ENCODE assay signal across 19 cellular contexts in the genomic region with DNA sequence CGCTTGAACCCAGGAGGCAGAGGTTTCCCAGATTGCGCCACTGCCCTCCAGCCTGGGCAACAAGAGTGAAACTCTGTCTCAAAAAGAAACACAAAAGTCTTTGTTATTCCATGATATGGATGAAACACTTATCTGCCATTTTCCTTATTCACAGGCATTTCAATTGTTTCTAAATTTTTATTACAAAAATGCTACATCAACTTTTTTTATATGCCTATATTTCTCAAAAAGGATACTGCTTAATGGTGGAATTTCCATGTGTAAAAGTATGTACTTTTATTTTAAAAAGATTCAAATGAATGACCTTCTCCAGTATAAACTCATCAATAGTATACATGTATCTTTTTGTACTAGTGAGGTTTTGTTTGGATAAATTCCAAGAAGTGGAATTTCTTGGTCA.
"Had no signal": no experiment of that assay in that cellular context is flagged by ENCODE, and none has a peak within 500 bp of the region (broad histone marks: within the 10 kb centered on the region; RNA-seq: fewer than 3 reads in every experiment).

No MANE protein-coding gene starts in this region.

- H3K27me3 Mint-ChIP-seq: activated B cell treated with CpG ODN at 0.5 μM for 24 hours; activated CD4-positive, alpha-beta memory T cell treated with anti-CD3 and anti-CD28 coated beads for 36 hours; activated CD4-positive, alpha-beta T cell treated with anti-CD3 and anti-CD28 coated beads, Interleukin-2, amount 10 ng/mL, durations not matched to agents 7 days and 5 days; activated naive CD4-positive, alpha-beta T cell treated with anti-CD3 and anti-CD28 coated beads, Interleukin-2, amount 10 ng/mL, durations not matched to agents 7 days and 5 days; activated naive CD8-positive, alpha-beta T cell treated with anti-CD3 and anti-CD28 coated beads for 36 hours; T-cell had no signal

- H3K9me3 Mint-ChIP-seq: activated B cell treated with CpG ODN at 0.5 μM for 24 hours; activated CD4-positive, alpha-beta memory T cell treated with anti-CD3 and anti-CD28 coated beads for 36 hours; activated CD4-positive, alpha-beta T cell treated with anti-CD3 and anti-CD28 coated beads, Interleukin-2, amount 10 ng/mL, durations not matched to agents 7 days and 5 days; activated naive CD4-positive, alpha-beta T cell treated with anti-CD3 and anti-CD28 coated beads, Interleukin-2, amount 10 ng/mL, durations not matched to agents 7 days and 5 days; activated naive CD8-positive, alpha-beta T cell treated with anti-CD3 and anti-CD28 coated beads for 36 hours; activated T-cell treated with anti-CD3 and anti-CD28 coated beads, Interleukin-2, amount 50 U/mL, for 4 hours; T-cell had no signal

- H3K27me3 ChIP-seq: adrenal gland, breast epithelium, Peyer's patch, SJSA1 had no signal

- DNase-seq: activated B cell treated with CpG ODN at 0.5 μM for 24 hours; activated CD4-positive, alpha-beta memory T cell treated with anti-CD3 and anti-CD28 coated beads for 36 hours; activated CD4-positive, alpha-beta T cell treated with anti-CD3 and anti-CD28 coated beads for 1 hour; activated CD4-positive, alpha-beta T cell treated with anti-CD3 and anti-CD28 coated beads, Interleukin-2, amount 10 ng/mL, durations not matched to agents 7 days and 5 days; activated CD8-positive, alpha-beta memory T cell treated with anti-CD3 and anti-CD28 coated beads for 24 hours; activated effector memory CD4-positive, alpha-beta T cell treated with anti-CD3 and anti-CD28 coated beads, Interleukin-2, amount 50 U/mL, for 16 hours; activated naive CD4-positive, alpha-beta T cell treated with anti-CD3 and anti-CD28 coated beads, Interleukin-2, amount 10 ng/mL, durations not matched to agents 7 days and 5 days; activated naive CD8-positive, alpha-beta T cell treated with anti-CD3 and anti-CD28 coated beads for 36 hours; activated T-cell treated with anti-CD3 and anti-CD28 coated beads, Interleukin-2, amount 50 U/mL, for 4 hours; NCI-H187 treated with DMSO at 0.1 percent for 48 hours; NCI-H2171; NK-92 treated with Interleukin-12 subunit alpha and Interleukin-12 subunit beta, amount 100 ng/mL, for 24 hours; Peyer's patch; T-helper 2 cell; T1000 had no signal

- H3K4me3 ChIP-seq: adrenal gland, breast epithelium, Peyer's patch, SJSA1 had no signal

- H3K4me1 ChIP-seq: adrenal gland, breast epithelium, Peyer's patch had no signal

- H3K4me1 Mint-ChIP-seq: activated B cell treated with CpG ODN at 0.5 μM for 24 hours; activated CD4-positive, alpha-beta T cell treated with anti-CD3 and anti-CD28 coated beads, Interleukin-2, amount 10 ng/mL, durations not matched to agents 7 days and 5 days; activated naive CD4-positive, alpha-beta T cell treated with anti-CD3 and anti-CD28 coated beads, Interleukin-2, amount 10 ng/mL, durations not matched to agents 7 days and 5 days; activated naive CD8-positive, alpha-beta T cell treated with anti-CD3 and anti-CD28 coated beads for 36 hours; T-cell had no signal

- H3K27ac ChIP-seq: Peyer's patch, SJSA1 had no signal

- H3K4me3 Mint-ChIP-seq: activated B cell treated with CpG ODN at 0.5 μM for 24 hours; activated CD4-positive, alpha-beta memory T cell treated with anti-CD3 and anti-CD28 coated beads for 36 hours; activated CD4-positive, alpha-beta T cell treated with anti-CD3 and anti-CD28 coated beads, Interleukin-2, amount 10 ng/mL, durations not matched to agents 7 days and 5 days; activated naive CD4-positive, alpha-beta T cell treated with anti-CD3 and anti-CD28 coated beads, Interleukin-2, amount 10 ng/mL, durations not matched to agents 7 days and 5 days; activated naive CD8-positive, alpha-beta T cell treated with anti-CD3 and anti-CD28 coated beads for 36 hours; activated T-cell treated with anti-CD3 and anti-CD28 coated beads, Interleukin-2, amount 50 U/mL, for 4 hours; T-cell had no signal

- H3K27ac Mint-ChIP-seq: activated B cell treated with CpG ODN at 0.5 μM for 24 hours; activated CD4-positive, alpha-beta memory T cell treated with anti-CD3 and anti-CD28 coated beads for 36 hours; activated CD4-positive, alpha-beta T cell treated with anti-CD3 and anti-CD28 coated beads, Interleukin-2, amount 10 ng/mL, durations not matched to agents 7 days and 5 days; activated naive CD4-positive, alpha-beta T cell treated with anti-CD3 and anti-CD28 coated beads, Interleukin-2, amount 10 ng/mL, durations not matched to agents 7 days and 5 days; activated naive CD8-positive, alpha-beta T cell treated with anti-CD3 and anti-CD28 coated beads for 36 hours; T-cell had no signal
